ENCODE assay signal across 8 cellular contexts in genomic region chr16:20899503-20900298, GRCh38. TPM values are rescaled to one million over a fixed set of nuclear protein-coding genes. Genes with fewer than 3 reads are reported as not detected.
A peak's percentile ranks its signal among the peaks of the same experiment; 100 is the strongest.
DNase-seq lines count a peak whose midpoint lies in the region; ATAC-seq and TF ChIP-seq lines count a peak whose summit lies in the region.

No MANE protein-coding gene starts in this region.

- H3K9me3 Mint-ChIP-seq in activated T-cell treated with anti-CD3 and anti-CD28 coated beads, Interleukin-2, amount 50 U/mL, for 4 hours, result no peaks in the 10 kb centered on the region

- peak overlapping the region; percentile 94 for H3K4me3 ChIP-seq in HFF-Myc (replicated peaks; ENCODE audit: low read depth, low read length)
- peak overlapping the region; percentile 67 for H3K4me3 ChIP-seq in right cardiac atrium (ENCODE audit: low read length)
- H3K4me3 ChIP-seq in skeletal muscle cell (ENCODE audit: low read depth, low read length), result peak overlapping the region; percentile 96

- intact Hi-C loops in right cardiac atrium (cut with DNase I), result loop anchor here in 3 of 4 donors (10.0 kb wide), 1 partner anchor 45 kb away; no protein-coding TSS in a partner anchor

- peak overlapping the region; percentile 95 for H3K4me3 Mint-ChIP-seq in activated T-cell treated with anti-CD3 and anti-CD28 coated beads, Interleukin-2, amount 50 U/mL, for 4 hours

- H3K4me1 ChIP-seq in right cardiac atrium (ENCODE audit: control insufficient read depth, insufficient read depth, low read length), result peaks cover 11% of the 10 kb centered on the region

- H3K36me3 Mint-ChIP-seq in activated T-cell treated with anti-CD3 and anti-CD28 coated beads, Interleukin-2, amount 50 U/mL, for 4 hours (ENCODE audit: insufficient read depth), result peaks cover 8% of the 10 kb centered on the region

- peak; percentile 8 to 24 for ATAC-seq in activated T-cell treated with anti-CD3 and anti-CD28 coated beads, Interleukin-2, amount 50 U/mL, for 4 hours
- ATAC-seq in right cardiac atrium, result peak in 1 of 2 donors; percentile 5
- ATAC-seq in GM21786 (IDR thresholded peaks at IDR 0.05; ENCODE audit: unreplicated experiment), result no peak

- TF ChIP-seq CTCF in HFF-Myc (IDR thresholded peaks at IDR 0.05; ENCODE audit: low read depth, low read length, missing control alignments), result no peak

- H3K9me3 ChIP-seq in right cardiac atrium (ENCODE audit: control insufficient read depth, low read length), result no peaks in the 10 kb centered on the region

- H3K27me3 Mint-ChIP-seq in activated T-cell treated with anti-CD3 and anti-CD28 coated beads, Interleukin-2, amount 50 U/mL, for 4 hours (ENCODE audit: low read depth), result no peaks in the 10 kb centered on the region

- H3K27me3 ChIP-seq in right cardiac atrium (ENCODE audit: control insufficient read depth, insufficient read depth), result no peaks in the 10 kb centered on the region

- H3K27ac ChIP-seq in right cardiac atrium (ENCODE audit: low read length), result peak overlapping the region; percentile 89

- peaks cover 59% of the 10 kb centered on the region for H3K4me1 Mint-ChIP-seq in activated T-cell treated with anti-CD3 and anti-CD28 coated beads, Interleukin-2, amount 50 U/mL, for 4 hours (ENCODE audit: low read depth)

- under 1% methylated on average over 23 of the region's 23 CpGs for WGBS in right cardiac atrium

- DNase-seq in AG08395 (ENCODE audit: low spot score) (peak; percentile 14), HFF-Myc (ENCODE audit: extremely low read depth, low read depth) (no peak), right cardiac atrium (no peak), skeletal muscle cell (ENCODE audit: low read depth) (no peak), islet precursor cell (no peak)
- no peak for DNase-seq in activated T-cell treated with anti-CD3 and anti-CD28 coated beads, Interleukin-2, amount 50 U/mL, for 4 hours
- DNase-seq in stimulated activated CD4-positive, alpha-beta T cell treated with anti-CD3 and anti-CD28 coated beads, Interleukin-4, amount 100 ng/mL, for 4 hours, result no peak

RNA-seq across cellular contexts. Expression of gene DCUN1D3, which starts 0.5 kb away (rescaled TPM):
- total RNA-seq in activated T-cell treated with anti-CD3 and anti-CD28 coated beads, Interleukin-2, amount 50 U/mL, for 4 hours, result 1 to 10 TPM; 5.8 to 7.5 (median 7.3) TPM
- total RNA-seq in right cardiac atrium, result 10 to 100 TPM in 3 of 4 donors, 1 to 10 TPM in 1; 8.6 to 20.2 (median 11.0) TPM
- 4.7 TPM for polyA plus RNA-seq in right cardiac atrium

RNA-seq across cellular contexts. Expression of gene LYRM1, which starts 0.9 kb away (rescaled TPM):
- total RNA-seq in activated T-cell treated with anti-CD3 and anti-CD28 coated beads, Interleukin-2, amount 50 U/mL, for 4 hours, result 10 to 100 TPM; 16.0 to 18.2 (median 16.4) TPM
- 10 to 100 TPM; 29.5 to 36.4 (median 35.5) TPM for total RNA-seq in right cardiac atrium
- polyA plus RNA-seq in right cardiac atrium, result 54.8 TPM
